In genomic region chr7:6640246-6640721, GRCh38 we compare ENCODE assay signal across 8 cellular contexts. TPM values are rescaled to one million over a fixed set of nuclear protein-coding genes. Genes with fewer than 3 reads are reported as not detected.
DNase-seq lines count a peak whose midpoint lies in the region; ATAC-seq and TF ChIP-seq lines count a peak whose summit lies in the region.

No MANE protein-coding gene starts in this region.

- H3K9me2 ChIP-seq in HCT116 (ENCODE audit: insufficient read depth), result no peaks in the 10 kb centered on the region

- intact Hi-C loops in HCT116 (cut with micrococcal nuclease), result no loop called here

- H2AFZ ChIP-seq in HCT116 (ENCODE audit: low read depth, low read length, poor library complexity, severe bottlenecking), result no peak overlapping the region

- no peaks in the 10 kb centered on the region for H4K20me1 ChIP-seq in HCT116 (ENCODE audit: insufficient read depth)

- no TSS peak for BruUV-seq in HCT116 (replicated peaks; lab: Mats Ljungman, UMichigan)

- peak; percentile 35 for DNase-seq in A172 (ENCODE audit: low spot score)
- no peak for DNase-seq in HCT116 (ENCODE audit: low read depth, low spot score)
- DNase-seq in activated naive CD4-positive, alpha-beta T cell treated with anti-CD3 and anti-CD28 coated beads, Interleukin-2, amount 50 U/mL, for 16 hours, result peak; percentile 38
- peak; percentile 6 for DNase-seq in inferior parietal cortex (ENCODE audit: extremely low spot score)
- no peak for DNase-seq in UCSD-AML1 (lab: John Stamatoyannopoulos, UW; ENCODE audit: unreplicated experiment)
- no peak for DNase-seq in G401 (ENCODE audit: low spot score)
- DNase-seq in left lobe of liver (ENCODE audit: low spot score), result no peak

- no peaks in the 10 kb centered on the region for H3K9me3 ChIP-seq in HCT116 (ENCODE audit: control insufficient read depth in 1 of 2, insufficient read depth in 1 of 2, low read depth in 1 of 2, low read length in 2 of 2)

- no peak overlapping the region for H3K4me3 ChIP-seq in HCT116 (replicated peaks in 1 of 2; ENCODE audit: low read depth in 1 of 2, low read length in 2 of 2)

- TF ChIP-seq CTCF in HCT116 (IDR thresholded peaks at IDR 0.05 in 2 of 3, conservative IDR thresholded peaks at IDR 0.05 in 1 of 3; ENCODE audit: borderline replicate concordance in 1 of 3, insufficient read depth in 1 of 3, low read depth in 2 of 3, low read length in 2 of 3), result no peak

- H3K4me1 ChIP-seq in HCT116 (ENCODE audit: control insufficient read depth in 1 of 2, insufficient read depth in 2 of 2, low read length in 2 of 2), result peaks cover 2 to 17% of the 10 kb centered on the region in 2 experiments; a peak in 2 of 4 replicates

- peaks cover 20 to 24% of the 10 kb centered on the region in 2 experiments; a peak in 2 of 4 replicates for H3K36me3 ChIP-seq in HCT116 (ENCODE audit: control insufficient read depth in 1 of 2, insufficient read depth in 2 of 2, low read length in 2 of 2)

- H3K27ac ChIP-seq in HCT116 (ENCODE audit: low read depth, low read length), result no peak overlapping the region

- ATAC-seq in HCT116 (peak; percentile 38), HG03135 (IDR thresholded peaks at IDR 0.05; ENCODE audit: unreplicated experiment) (no peak), left lobe of liver (no peak)

- POLR2A ChIA-PET in HCT116 (lab: Charles Lee), result no interaction called here

- H3K4me2 ChIP-seq in HCT116 (ENCODE audit: low read length), result no peak overlapping the region

- TF ChIP-seq RAD21 in HCT116 (IDR thresholded peaks at IDR 0.05; ENCODE audit: low read depth), result no peak

- no peaks in the 10 kb centered on the region for H3K27me3 ChIP-seq in HCT116 (ENCODE audit: insufficient read depth, low read length)

- TF ChIP-seq POLR2A in HCT116 (IDR thresholded peaks at IDR 0.05; ENCODE audit: borderline replicate concordance, extremely low read depth, insufficient read depth, insufficient read length), result no peak

- in situ Hi-C loops in G401 (cut with HindIII; ENCODE audit: low sequenced_read_pairs), result no loop called here

- CTCF ChIA-PET in HCT116 (lab: Charles Lee), result no interaction called here

- H3K79me2 ChIP-seq in HCT116 (ENCODE audit: insufficient read depth, low read length), result peaks cover 44% of the 10 kb centered on the region

- no peak overlapping the region for H3K9ac ChIP-seq in HCT116 (ENCODE audit: low read length)

- RAD21 ChIA-PET in HCT116 (lab: Charles Lee; ENCODE audit: low non-redundant PET in 1 of 2, low total read pairs in 2 of 2, uncharacterized antibody in 2 of 2, unreplicated experiment in 2 of 2), result no interaction called here

TF ChIP-seq in HCT116, 20 proteins besides CTCF, POLR2A, EP300 and RAD21:
- TF ChIP-seq ZFX (IDR thresholded peaks at IDR 0.05), result no peak
- TF ChIP-seq SP1 (IDR thresholded peaks at IDR 0.05; ENCODE audit: low read depth), result no peak
- TF ChIP-seq TCF7L2 (IDR thresholded peaks at IDR 0.05; ENCODE audit: borderline replicate concordance, extremely low read depth, insufficient read depth, insufficient read length), result no peak
- TF ChIP-seq, protein P1, sequence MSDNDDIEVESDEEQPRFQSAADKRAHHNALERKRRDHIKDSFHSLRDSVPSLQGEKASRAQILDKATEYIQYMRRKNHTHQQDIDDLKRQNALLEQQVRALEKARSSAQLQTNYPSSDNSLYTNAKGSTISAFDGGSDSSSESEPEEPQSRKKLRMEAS (IDR thresholded peaks at IDR 0.05), result no peak
- TF ChIP-seq POLR2AphosphoS5 (IDR thresholded peaks at IDR 0.05; ENCODE audit: low read depth, low read length), result no peak
- no peak for TF ChIP-seq EZH2phosphoT487 (IDR thresholded peaks at IDR 0.05; ENCODE audit: borderline replicate concordance)
- TF ChIP-seq, protein P2, sequence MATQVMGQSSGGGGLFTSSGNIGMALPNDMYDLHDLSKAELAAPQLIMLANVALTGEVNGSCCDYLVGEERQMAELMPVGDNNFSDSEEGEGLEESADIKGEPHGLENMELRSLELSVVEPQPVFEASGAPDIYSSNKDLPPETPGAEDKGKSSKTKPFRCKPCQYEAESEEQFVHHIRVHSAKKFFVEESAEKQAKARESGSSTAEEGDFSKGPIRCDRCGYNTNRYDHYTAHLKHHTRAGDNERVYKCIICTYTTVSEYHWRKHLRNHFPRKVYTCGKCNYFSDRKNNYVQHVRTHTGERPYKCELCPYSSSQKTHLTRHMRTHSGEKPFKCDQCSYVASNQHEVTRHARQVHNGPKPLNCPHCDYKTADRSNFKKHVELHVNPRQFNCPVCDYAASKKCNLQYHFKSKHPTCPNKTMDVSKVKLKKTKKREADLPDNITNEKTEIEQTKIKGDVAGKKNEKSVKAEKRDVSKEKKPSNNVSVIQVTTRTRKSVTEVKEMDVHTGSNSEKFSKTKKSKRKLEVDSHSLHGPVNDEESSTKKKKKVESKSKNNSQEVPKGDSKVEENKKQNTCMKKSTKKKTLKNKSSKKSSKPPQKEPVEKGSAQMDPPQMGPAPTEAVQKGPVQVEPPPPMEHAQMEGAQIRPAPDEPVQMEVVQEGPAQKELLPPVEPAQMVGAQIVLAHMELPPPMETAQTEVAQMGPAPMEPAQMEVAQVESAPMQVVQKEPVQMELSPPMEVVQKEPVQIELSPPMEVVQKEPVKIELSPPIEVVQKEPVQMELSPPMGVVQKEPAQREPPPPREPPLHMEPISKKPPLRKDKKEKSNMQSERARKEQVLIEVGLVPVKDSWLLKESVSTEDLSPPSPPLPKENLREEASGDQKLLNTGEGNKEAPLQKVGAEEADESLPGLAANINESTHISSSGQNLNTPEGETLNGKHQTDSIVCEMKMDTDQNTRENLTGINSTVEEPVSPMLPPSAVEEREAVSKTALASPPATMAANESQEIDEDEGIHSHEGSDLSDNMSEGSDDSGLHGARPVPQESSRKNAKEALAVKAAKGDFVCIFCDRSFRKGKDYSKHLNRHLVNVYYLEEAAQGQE (IDR thresholded peaks at IDR 0.05; ENCODE audit: low read depth), result no peak
- TF ChIP-seq ATF3 (IDR thresholded peaks at IDR 0.05), result no peak
- TF ChIP-seq SRF (IDR thresholded peaks at IDR 0.05; ENCODE audit: low read depth), result no peak
- TF ChIP-seq EZH2 (IDR thresholded peaks at IDR 0.05), result no peak
- TF ChIP-seq EGR1 (IDR thresholded peaks at IDR 0.05; ENCODE audit: low read depth), result no peak
- no peak for TF ChIP-seq CBX3 (IDR thresholded peaks at IDR 0.05; ENCODE audit: low read depth)
- TF ChIP-seq ZNF274 (IDR thresholded peaks at IDR 0.05; ENCODE audit: low read depth, low read length), result no peak
- no peak for TF ChIP-seq CEBPB (IDR thresholded peaks at IDR 0.05; ENCODE audit: low read depth)
- TF ChIP-seq, protein P3, sequence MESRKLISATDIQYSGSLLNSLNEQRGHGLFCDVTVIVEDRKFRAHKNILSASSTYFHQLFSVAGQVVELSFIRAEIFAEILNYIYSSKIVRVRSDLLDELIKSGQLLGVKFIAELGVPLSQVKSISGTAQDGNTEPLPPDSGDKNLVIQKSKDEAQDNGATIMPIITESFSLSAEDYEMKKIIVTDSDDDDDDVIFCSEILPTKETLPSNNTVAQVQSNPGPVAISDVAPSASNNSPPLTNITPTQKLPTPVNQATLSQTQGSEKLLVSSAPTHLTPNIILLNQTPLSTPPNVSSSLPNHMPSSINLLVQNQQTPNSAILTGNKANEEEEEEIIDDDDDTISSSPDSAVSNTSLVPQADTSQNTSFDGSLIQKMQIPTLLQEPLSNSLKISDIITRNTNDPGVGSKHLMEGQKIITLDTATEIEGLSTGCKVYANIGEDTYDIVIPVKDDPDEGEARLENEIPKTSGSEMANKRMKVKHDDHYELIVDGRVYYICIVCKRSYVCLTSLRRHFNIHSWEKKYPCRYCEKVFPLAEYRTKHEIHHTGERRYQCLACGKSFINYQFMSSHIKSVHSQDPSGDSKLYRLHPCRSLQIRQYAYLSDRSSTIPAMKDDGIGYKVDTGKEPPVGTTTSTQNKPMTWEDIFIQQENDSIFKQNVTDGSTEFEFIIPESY (IDR thresholded peaks at IDR 0.05; ENCODE audit: extremely low read depth, insufficient replicate concordance, low read length), result no peak
- no peak for TF ChIP-seq SIN3A (IDR thresholded peaks at IDR 0.05; ENCODE audit: low read depth)
- TF ChIP-seq FOSL1 (IDR thresholded peaks at IDR 0.05; ENCODE audit: low read depth), result no peak
- no peak for TF ChIP-seq ELF1 (IDR thresholded peaks at IDR 0.05; ENCODE audit: borderline replicate concordance, low read depth)

RNA-seq across cellular contexts. Expression of gene ZNF316, which starts 3.2 kb away (rescaled TPM):
- total RNA-seq in A172 (2014; rRNA removed; shearing (Covaris generic)), result 7.7 and 20.4 TPM in 2 replicates
- total RNA-seq in HCT116 (2021; ENCODE audit: unreplicated experiment) (25.0 TPM), left lobe of liver (18.6 TPM)
- polyA plus RNA-seq in HCT116 (2012), result 13.3 and 14.2 TPM in 2 replicates
- 15.3 and 20.2 TPM in 2 replicates for total RNA-seq in G401 (2014; rRNA removed; shearing (Covaris generic))

RNA-seq across cellular contexts. Expression of gene ZNF853, which starts 24.9 kb away (rescaled TPM):
- total RNA-seq in A172 (2014; rRNA removed; shearing (Covaris generic)), result 4.3 and 5.4 TPM in 2 replicates
- total RNA-seq in HCT116 (2021; ENCODE audit: unreplicated experiment), result 0.05 TPM
- polyA plus RNA-seq in HCT116 (2012), result 0.04 and 0.09 TPM in 2 replicates
- 12.1 and 16.6 TPM in 2 replicates for total RNA-seq in G401 (2014; rRNA removed; shearing (Covaris generic))
- 0.10 TPM for total RNA-seq in left lobe of liver

RNA-seq across cellular contexts. Expression of gene INTS15, which starts 50.5 kb away (rescaled TPM):
- total RNA-seq in A172 (2014; rRNA removed; shearing (Covaris generic)), result 28.3 and 30.0 TPM in 2 replicates
- total RNA-seq in HCT116 (2021; ENCODE audit: unreplicated experiment) (24.3 TPM), left lobe of liver (14.1 TPM)
- 13.1 and 14.6 TPM in 2 replicates for polyA plus RNA-seq in HCT116 (2012)
- total RNA-seq in G401 (2014; rRNA removed; shearing (Covaris generic)), result 24.5 and 33.1 TPM in 2 replicates

Comparison
In these comparisons a context has a peak if more than half of its experiments do, and no peak if none do; other contexts are left out.
1. DNase-seq: peak in A172 (single experiment), activated naive CD4-positive, alpha-beta T cell treated with anti-CD3 and anti-CD28 coated beads, Interleukin-2, amount 50 U/mL, for 16 hours (single experiment) and inferior parietal cortex (single experiment); none in HCT116 (single experiment), UCSD-AML1 (single experiment), G401 (single experiment) and left lobe of liver (single experiment).